In genomic region chr17:79513206-79513605, GRCh38 we compare ENCODE assay signal across 8 cellular contexts.
"Had no signal": no experiment of that assay in that cellular context is flagged by ENCODE, and none has a peak within 500 bp of the region (broad histone marks: within the 10 kb centered on the region; RNA-seq: fewer than 3 reads in every experiment).

No MANE protein-coding gene starts in this region.

- ATAC-seq: GM12878 had no signal

- DNase-seq: GDM1, GF-D8 had no signal

- FAIRE-seq: G401.6, GM12878, GM12891, GM12892, GM18507, GM19239 had no signal

- H3K4me3 ChIP-seq: GM12878 had no signal
